Comparison of ENCODE assay signal across 8 cellular contexts in genomic region chr22:30327864-30328345, GRCh38. TPM values are rescaled to one million over a fixed set of nuclear protein-coding genes. Genes with fewer than 3 reads are reported as not detected.
DNase-seq lines count a peak whose midpoint lies in the region; ATAC-seq, FAIRE-seq and TF ChIP-seq lines count a peak whose summit lies in the region.

No MANE protein-coding gene starts in this region.

- H3K27ac ChIP-seq in HepG2 (ENCODE audit: extremely low read length, insufficient read depth, low read length) (no peak overlapping the region), left ventricle myocardium inferior (replicated peaks) (no peak overlapping the region)

- H3K9me3 Mint-ChIP-seq in activated naive CD4-positive, alpha-beta T cell treated with anti-CD3 and anti-CD28 coated beads, Interleukin-2, amount 50 U/mL, for 24 hours: no peaks in the 10 kb centered on the region
- no peaks in the 10 kb centered on the region for H3K9me3 Mint-ChIP-seq in activated naive CD8-positive, alpha-beta T cell (ENCODE audit: low read depth)

- H3K36me3 Mint-ChIP-seq in activated naive CD4-positive, alpha-beta T cell treated with anti-CD3 and anti-CD28 coated beads, Interleukin-2, amount 50 U/mL, for 24 hours: peaks cover 7% of the 10 kb centered on the region
- peaks cover 3% of the 10 kb centered on the region for H3K36me3 Mint-ChIP-seq in activated naive CD8-positive, alpha-beta T cell

- no peak overlapping the region for H3K27ac Mint-ChIP-seq in activated naive CD4-positive, alpha-beta T cell treated with anti-CD3 and anti-CD28 coated beads, Interleukin-2, amount 50 U/mL, for 24 hours
- H3K27ac Mint-ChIP-seq in activated naive CD8-positive, alpha-beta T cell: peak overlapping the region; percentile 58

- peaks cover 4 to 9% of the 10 kb centered on the region in 2 experiments; a peak in 2 of 5 replicates for H3K36me3 ChIP-seq in HepG2 (replicated peaks in 1 of 2; ENCODE audit: control insufficient read depth in 1 of 2, insufficient read depth in 2 of 2, low read length in 2 of 2)
- H3K36me3 ChIP-seq in left ventricle myocardium inferior: peaks cover 25% of the 10 kb centered on the region

- 35% methylated on average over 5 of the region's 5 CpGs for WGBS in HepG2 (ENCODE audit: low lambda C conversion rate)

- no peak for TF ChIP-seq EP300 in HepG2 (IDR thresholded peaks at IDR 0.05; ENCODE audit: low read depth in 2 of 2, low read length in 2 of 2)
- TF ChIP-seq EP300 in HepG2 (CRISPR knock-in tag; IDR thresholded peaks at IDR 0.05; ENCODE audit: borderline replicate concordance): no peak

- no TSS peak for BruUV-seq in HepG2 (replicated peaks; lab: Mats Ljungman, UMichigan)

- H3K4me2 ChIP-seq in HepG2 (ENCODE audit: low read depth, low read length): peak overlapping the region; percentile 100

- H3K27me3 ChIP-seq in HepG2 (ENCODE audit: control insufficient read depth in 1 of 2, insufficient read depth in 2 of 2, low read length in 2 of 2) (no peaks in the 10 kb centered on the region; a peak in 1 of 5 replicates), left ventricle myocardium inferior (ENCODE audit: low read depth) (no peaks in the 10 kb centered on the region)

- H3K79me2 ChIP-seq in HepG2 (ENCODE audit: insufficient read depth, low read length): no peaks in the 10 kb centered on the region

- H3K27me3 Mint-ChIP-seq in activated naive CD4-positive, alpha-beta T cell treated with anti-CD3 and anti-CD28 coated beads, Interleukin-2, amount 50 U/mL, for 24 hours: no peaks in the 10 kb centered on the region
- no peaks in the 10 kb centered on the region for H3K27me3 Mint-ChIP-seq in activated naive CD8-positive, alpha-beta T cell

- peak overlapping the region; percentile 84 for H3K4me3 Mint-ChIP-seq in activated naive CD4-positive, alpha-beta T cell treated with anti-CD3 and anti-CD28 coated beads, Interleukin-2, amount 50 U/mL, for 24 hours
- peak overlapping the region; percentile 85 for H3K4me3 Mint-ChIP-seq in activated naive CD8-positive, alpha-beta T cell

- no peak for DNase-seq in activated naive CD4-positive, alpha-beta T cell treated with Interleukin-2 at 50 U/mL for 16 hours
- peak; percentile 53 for DNase-seq in HepG2 (ENCODE audit: low spot score)
- DNase-seq in EL: no peak
- DNase-seq in NCI-H2029 (lab: John Stamatoyannopoulos, UW): no peak
- no peak for DNase-seq in left ventricle myocardium inferior

- no peak overlapping the region; the same call in 1 of the 2 replicates for H3K9ac ChIP-seq in HepG2 (ENCODE audit: insufficient read depth, low read depth, low read length)

- peak; percentile 45 for TF ChIP-seq CTCF in HepG2 (CRISPR knock-in tag; IDR thresholded peaks at IDR 0.05)
- TF ChIP-seq CTCF in left ventricle myocardium inferior (IDR thresholded peaks at IDR 0.05; ENCODE audit: borderline replicate concordance): no peak

- peak; percentile 74 for ATAC-seq in HepG2
- ATAC-seq in HG03139 (IDR thresholded peaks at IDR 0.05; ENCODE audit: unreplicated experiment): no peak

- CTCF ChIA-PET in HepG2 (lab: Yijun Ruan, JAX; ENCODE audit: low intra/inter-chr PET ratio, low total read pairs): interaction anchor here (0.6 to 2.2 kb wide), 3 partner anchors 41 to 98 kb away, joined by 3 to 13 read pairs (median 4); partner anchors contain the start of gene MTFP1

- H3K4me1 ChIP-seq in HepG2 (ENCODE audit: insufficient read depth, low read length) (peaks cover 39% of the 10 kb centered on the region), left ventricle myocardium inferior (peaks cover 46% of the 10 kb centered on the region)

- H3K4me1 Mint-ChIP-seq in activated naive CD4-positive, alpha-beta T cell treated with anti-CD3 and anti-CD28 coated beads, Interleukin-2, amount 50 U/mL, for 24 hours: peaks cover 38% of the 10 kb centered on the region
- H3K4me1 Mint-ChIP-seq in activated naive CD8-positive, alpha-beta T cell (ENCODE audit: low read depth): peaks cover 49% of the 10 kb centered on the region

- intact Hi-C loops in HepG2 (cut with micrococcal nuclease; ENCODE audit: unreplicated experiment) (loop anchor here (2.0 kb wide), 1 partner anchor 39 kb away; the partner anchor contains the start of gene CASTOR1), left ventricle myocardium inferior (cut with micrococcal nuclease) (no loop called here)

- in situ Hi-C loops in HepG2 (cut with HindIII; ENCODE audit: extremely low pct_ligation_motif_present, low pct_unique_long_range_greater_than_20kb): no loop called here

- peak overlapping the region in 2 of 3 experiments; percentile 82 to 89; a peak in 2 of 6 replicates for H3K4me3 ChIP-seq in HepG2 (replicated peaks in 1 of 3; ENCODE audit: insufficient read depth in 1 of 3, low read depth in 2 of 3, low read length in 3 of 3)
- no peak overlapping the region for H3K4me3 ChIP-seq in left ventricle myocardium inferior

- POLR2A ChIA-PET in HepG2 (lab: Yijun Ruan, JAX): interaction anchor here (2.0 to 3.6 kb wide), 2 partner anchors 29 to 37 kb away, joined by 19 to 39 read pairs; partner anchors contain the start of genes CASTOR1, CCDC157 and SF3A1

- FAIRE-seq in HepG2 (lab: Jason Lieb, UNC): peak; percentile 79

- H3K9me3 ChIP-seq in HepG2 (ENCODE audit: low read length) (no peaks in the 10 kb centered on the region), left ventricle myocardium inferior (replicated peaks) (no peaks in the 10 kb centered on the region)

- TF ChIP-seq RAD21 in HepG2 (CRISPR knock-in tag; IDR thresholded peaks at IDR 0.05): 0 out of 2 replicates have a peak, but pooled peaks have one; percentile 17

- H4K20me1 ChIP-seq in HepG2 (ENCODE audit: insufficient read depth, low read length): no peaks in the 10 kb centered on the region

- no peak for TF ChIP-seq POLR2A in HepG2 (IDR thresholded peaks at IDR 0.05; ENCODE audit: insufficient read depth in 1 of 2, low read depth in 2 of 2, low read length in 2 of 2)

- H2AFZ ChIP-seq in HepG2 (ENCODE audit: low read length): no peak overlapping the region

RNA-seq across cellular contexts. Expression of gene TBC1D10A, which starts 1.2 kb away (rescaled TPM):
- total RNA-seq in HepG2 (2016; rRNA removed; fragmentation: Illumina TruSeq; extraction: Trizol) (3.6 and 4.2 TPM in 2 replicates), left ventricle myocardium inferior (5.8 TPM)
- total RNA-seq in HepG2 (2016; cell fraction: cytosol; rRNA removed; fragmentation: Illumina TruSeq; extraction: Trizol; ENCODE audit: low read depth): 1.3 and 1.7 TPM in 2 replicates
- total RNA-seq in HepG2 (2016; cell fraction: insoluble cytoplasmic fraction; rRNA removed; fragmentation: Illumina TruSeq; extraction: Trizol): 2.7 and 5.3 TPM in 2 replicates
- total RNA-seq in HepG2 (2016; cell fraction: membrane; rRNA removed; fragmentation: Illumina TruSeq; extraction: Trizol): 2.2 and 2.6 TPM in 2 replicates
- total RNA-seq in HepG2 (2016; cell fraction: nucleus; rRNA removed; fragmentation: Illumina TruSeq; extraction: Trizol): 3.0 and 3.7 TPM in 2 replicates
- polyA plus RNA-seq in HepG2 (2011; rRNA removed): 4.9 and 6.0 TPM in 2 replicates
- polyA plus RNA-seq in HepG2 (2011; cell fraction: cytosol; rRNA removed): 3.5 and 5.6 TPM in 2 replicates
- polyA plus RNA-seq in HepG2 (2011; cell fraction: nucleus; rRNA removed): 13.6 and 14.3 TPM in 2 replicates
- polyA plus RNA-seq in HepG2 (2012): 3.8 and 4.0 TPM in 2 replicates
- polyA plus RNA-seq in HepG2 (2016; cell fraction: cytosol; fragmentation: Illumina TruSeq; extraction: Trizol; ENCODE audit: low read depth): 0.68 and 0.98 TPM in 2 replicates
- 3.0 and 4.4 TPM in 2 replicates for polyA plus RNA-seq in HepG2 (2016; cell fraction: insoluble cytoplasmic fraction; fragmentation: Illumina TruSeq; extraction: Trizol; ENCODE audit: low read depth)
- 0.73 and 1.0 TPM in 2 replicates for polyA plus RNA-seq in HepG2 (2016; cell fraction: membrane; fragmentation: Illumina TruSeq; extraction: Trizol; ENCODE audit: low read depth)
- polyA plus RNA-seq in HepG2 (2016; cell fraction: nucleus; fragmentation: Illumina TruSeq; extraction: Trizol; ENCODE audit: insufficient read depth, low read depth): 6.5 and 9.4 TPM in 2 replicates
- polyA minus RNA-seq in HepG2 (2011; rRNA and poly(A)+ RNA removed; ENCODE audit: low replicate concordance): 3.0 and 10.8 TPM in 2 replicates
- polyA minus RNA-seq in HepG2 (2011; cell fraction: cytosol; rRNA and poly(A)+ RNA removed): 4.6 and 5.8 TPM in 2 replicates
- polyA minus RNA-seq in HepG2 (2011; cell fraction: nucleus; rRNA and poly(A)+ RNA removed): 7.8 and 10.4 TPM in 2 replicates

RNA-seq across cellular contexts. Expression of gene SF3A1, which starts 28.8 kb away (rescaled TPM):
- total RNA-seq in HepG2 (2016; rRNA removed; fragmentation: Illumina TruSeq; extraction: Trizol) (22.0 and 31.8 TPM in 2 replicates), left ventricle myocardium inferior (89.2 TPM)
- total RNA-seq in HepG2 (2016; cell fraction: cytosol; rRNA removed; fragmentation: Illumina TruSeq; extraction: Trizol; ENCODE audit: low read depth): 9.8 and 11.6 TPM in 2 replicates
- total RNA-seq in HepG2 (2016; cell fraction: insoluble cytoplasmic fraction; rRNA removed; fragmentation: Illumina TruSeq; extraction: Trizol): 20.9 and 27.0 TPM in 2 replicates
- total RNA-seq in HepG2 (2016; cell fraction: membrane; rRNA removed; fragmentation: Illumina TruSeq; extraction: Trizol): 13.8 and 16.2 TPM in 2 replicates
- 23.6 and 29.5 TPM in 2 replicates for total RNA-seq in HepG2 (2016; cell fraction: nucleus; rRNA removed; fragmentation: Illumina TruSeq; extraction: Trizol)
- polyA plus RNA-seq in HepG2 (2011; rRNA removed): 10.0 and 16.2 TPM in 2 replicates
- 5.3 and 6.6 TPM in 2 replicates for polyA plus RNA-seq in HepG2 (2011; cell fraction: cytosol; rRNA removed)
- polyA plus RNA-seq in HepG2 (2011; cell fraction: nucleus; rRNA removed): 42.5 and 51.9 TPM in 2 replicates
- polyA plus RNA-seq in HepG2 (2012): 38.4 and 47.2 TPM in 2 replicates
- 5.6 and 6.5 TPM in 2 replicates for polyA plus RNA-seq in HepG2 (2016; cell fraction: cytosol; fragmentation: Illumina TruSeq; extraction: Trizol; ENCODE audit: low read depth)
- 22.2 and 52.1 TPM in 2 replicates for polyA plus RNA-seq in HepG2 (2016; cell fraction: insoluble cytoplasmic fraction; fragmentation: Illumina TruSeq; extraction: Trizol; ENCODE audit: low read depth)
- polyA plus RNA-seq in HepG2 (2016; cell fraction: membrane; fragmentation: Illumina TruSeq; extraction: Trizol; ENCODE audit: low read depth): 8.5 and 15.3 TPM in 2 replicates
- polyA plus RNA-seq in HepG2 (2016; cell fraction: nucleus; fragmentation: Illumina TruSeq; extraction: Trizol; ENCODE audit: insufficient read depth, low read depth): 40.6 and 47.6 TPM in 2 replicates
- polyA minus RNA-seq in HepG2 (2011; rRNA and poly(A)+ RNA removed; ENCODE audit: low replicate concordance): 43.5 and 95.1 TPM in 2 replicates
- polyA minus RNA-seq in HepG2 (2011; cell fraction: cytosol; rRNA and poly(A)+ RNA removed): 61.1 and 71.4 TPM in 2 replicates
- polyA minus RNA-seq in HepG2 (2011; cell fraction: nucleus; rRNA and poly(A)+ RNA removed): 49.2 and 53.6 TPM in 2 replicates

RNA-seq across cellular contexts. Expression of gene CCDC157, which starts 28.9 kb away (rescaled TPM):
- total RNA-seq in HepG2 (2016; rRNA removed; fragmentation: Illumina TruSeq; extraction: Trizol) (0.98 and 1.6 TPM in 2 replicates), left ventricle myocardium inferior (0.58 TPM)
- total RNA-seq in HepG2 (2016; cell fraction: cytosol; rRNA removed; fragmentation: Illumina TruSeq; extraction: Trizol; ENCODE audit: low read depth): 2.1 and 2.2 TPM in 2 replicates
- 0.79 and 1.9 TPM in 2 replicates for total RNA-seq in HepG2 (2016; cell fraction: insoluble cytoplasmic fraction; rRNA removed; fragmentation: Illumina TruSeq; extraction: Trizol)
- total RNA-seq in HepG2 (2016; cell fraction: membrane; rRNA removed; fragmentation: Illumina TruSeq; extraction: Trizol): 1.9 and 3.1 TPM in 2 replicates
- total RNA-seq in HepG2 (2016; cell fraction: nucleus; rRNA removed; fragmentation: Illumina TruSeq; extraction: Trizol): 1.4 and 1.6 TPM in 2 replicates
- 1.4 and 2.3 TPM in 2 replicates for polyA plus RNA-seq in HepG2 (2011; rRNA removed)
- 1.1 and 1.8 TPM in 2 replicates for polyA plus RNA-seq in HepG2 (2011; cell fraction: cytosol; rRNA removed)
- polyA plus RNA-seq in HepG2 (2011; cell fraction: nucleus; rRNA removed): 5.8 and 7.1 TPM in 2 replicates
- polyA plus RNA-seq in HepG2 (2012): 0.64 and 1.3 TPM in 2 replicates
- 3.4 and 4.1 TPM in 2 replicates for polyA plus RNA-seq in HepG2 (2016; cell fraction: cytosol; fragmentation: Illumina TruSeq; extraction: Trizol; ENCODE audit: low read depth)
- polyA plus RNA-seq in HepG2 (2016; cell fraction: insoluble cytoplasmic fraction; fragmentation: Illumina TruSeq; extraction: Trizol; ENCODE audit: low read depth): 1.2 and 1.5 TPM in 2 replicates
- 2.2 and 3.2 TPM in 2 replicates for polyA plus RNA-seq in HepG2 (2016; cell fraction: membrane; fragmentation: Illumina TruSeq; extraction: Trizol; ENCODE audit: low read depth)
- 3.1 and 3.2 TPM in 2 replicates for polyA plus RNA-seq in HepG2 (2016; cell fraction: nucleus; fragmentation: Illumina TruSeq; extraction: Trizol; ENCODE audit: insufficient read depth, low read depth)
- 2.6 and 4.7 TPM in 2 replicates for polyA minus RNA-seq in HepG2 (2011; rRNA and poly(A)+ RNA removed; ENCODE audit: low replicate concordance)
- 0.79 and 1.4 TPM in 2 replicates for polyA minus RNA-seq in HepG2 (2011; cell fraction: cytosol; rRNA and poly(A)+ RNA removed)
- 1.9 and 3.0 TPM in 2 replicates for polyA minus RNA-seq in HepG2 (2011; cell fraction: nucleus; rRNA and poly(A)+ RNA removed)

RNA-seq across cellular contexts. Expression of gene CASTOR1, which starts 38.6 kb away (rescaled TPM):
- total RNA-seq in HepG2 (2016; rRNA removed; fragmentation: Illumina TruSeq; extraction: Trizol) (1.1 and 2.6 TPM in 2 replicates), left ventricle myocardium inferior (6.5 TPM)
- total RNA-seq in HepG2 (2016; cell fraction: cytosol; rRNA removed; fragmentation: Illumina TruSeq; extraction: Trizol; ENCODE audit: low read depth): 0.81 and 0.88 TPM in 2 replicates
- 0.70 and 1.2 TPM in 2 replicates for total RNA-seq in HepG2 (2016; cell fraction: insoluble cytoplasmic fraction; rRNA removed; fragmentation: Illumina TruSeq; extraction: Trizol)
- 2.4 and 2.9 TPM in 2 replicates for total RNA-seq in HepG2 (2016; cell fraction: membrane; rRNA removed; fragmentation: Illumina TruSeq; extraction: Trizol)
- total RNA-seq in HepG2 (2016; cell fraction: nucleus; rRNA removed; fragmentation: Illumina TruSeq; extraction: Trizol): 1.6 and 2.3 TPM in 2 replicates
- 4.4 and 6.2 TPM in 2 replicates for polyA plus RNA-seq in HepG2 (2011; rRNA removed)
- polyA plus RNA-seq in HepG2 (2011; cell fraction: cytosol; rRNA removed): 2.6 and 3.9 TPM in 2 replicates
- 14.3 and 18.8 TPM in 2 replicates for polyA plus RNA-seq in HepG2 (2011; cell fraction: nucleus; rRNA removed)
- 2.3 and 2.7 TPM in 2 replicates for polyA plus RNA-seq in HepG2 (2012)
- 0.41 and 0.72 TPM in 2 replicates for polyA plus RNA-seq in HepG2 (2016; cell fraction: cytosol; fragmentation: Illumina TruSeq; extraction: Trizol; ENCODE audit: low read depth)
- polyA plus RNA-seq in HepG2 (2016; cell fraction: insoluble cytoplasmic fraction; fragmentation: Illumina TruSeq; extraction: Trizol; ENCODE audit: low read depth): 0.73 and 1.3 TPM in 2 replicates
- polyA plus RNA-seq in HepG2 (2016; cell fraction: membrane; fragmentation: Illumina TruSeq; extraction: Trizol; ENCODE audit: low read depth): 0.99 and 1.3 TPM in 2 replicates
- 2.4 TPM in 1 of 2 replicates, not detected in the other for polyA plus RNA-seq in HepG2 (2016; cell fraction: nucleus; fragmentation: Illumina TruSeq; extraction: Trizol; ENCODE audit: insufficient read depth, low read depth)
- 1.4 and 5.7 TPM in 2 replicates for polyA minus RNA-seq in HepG2 (2011; rRNA and poly(A)+ RNA removed; ENCODE audit: low replicate concordance)
- 0.97 and 1.6 TPM in 2 replicates for polyA minus RNA-seq in HepG2 (2011; cell fraction: cytosol; rRNA and poly(A)+ RNA removed)
- polyA minus RNA-seq in HepG2 (2011; cell fraction: nucleus; rRNA and poly(A)+ RNA removed): 2.3 and 2.9 TPM in 2 replicates

RNA-seq across cellular contexts. Expression of gene RNF215, which starts 59.3 kb away (rescaled TPM):
- total RNA-seq in HepG2 (2016; rRNA removed; fragmentation: Illumina TruSeq; extraction: Trizol) (2.4 and 5.3 TPM in 2 replicates), left ventricle myocardium inferior (4.9 TPM)
- 1.6 and 1.9 TPM in 2 replicates for total RNA-seq in HepG2 (2016; cell fraction: cytosol; rRNA removed; fragmentation: Illumina TruSeq; extraction: Trizol; ENCODE audit: low read depth)
- total RNA-seq in HepG2 (2016; cell fraction: insoluble cytoplasmic fraction; rRNA removed; fragmentation: Illumina TruSeq; extraction: Trizol): 2.5 and 5.7 TPM in 2 replicates
- 2.5 and 3.5 TPM in 2 replicates for total RNA-seq in HepG2 (2016; cell fraction: membrane; rRNA removed; fragmentation: Illumina TruSeq; extraction: Trizol)
- total RNA-seq in HepG2 (2016; cell fraction: nucleus; rRNA removed; fragmentation: Illumina TruSeq; extraction: Trizol): 7.1 and 8.8 TPM in 2 replicates
- 6.1 and 9.2 TPM in 2 replicates for polyA plus RNA-seq in HepG2 (2011; rRNA removed)
- 3.8 and 4.9 TPM in 2 replicates for polyA plus RNA-seq in HepG2 (2011; cell fraction: cytosol; rRNA removed)
- polyA plus RNA-seq in HepG2 (2011; cell fraction: nucleus; rRNA removed): 55.4 and 60.1 TPM in 2 replicates
- polyA plus RNA-seq in HepG2 (2012): 5.4 and 7.0 TPM in 2 replicates
- 1.1 and 1.2 TPM in 2 replicates for polyA plus RNA-seq in HepG2 (2016; cell fraction: cytosol; fragmentation: Illumina TruSeq; extraction: Trizol; ENCODE audit: low read depth)
- polyA plus RNA-seq in HepG2 (2016; cell fraction: insoluble cytoplasmic fraction; fragmentation: Illumina TruSeq; extraction: Trizol; ENCODE audit: low read depth): 1.6 and 1.8 TPM in 2 replicates
- 1.9 and 2.2 TPM in 2 replicates for polyA plus RNA-seq in HepG2 (2016; cell fraction: membrane; fragmentation: Illumina TruSeq; extraction: Trizol; ENCODE audit: low read depth)
- 17.7 and 18.4 TPM in 2 replicates for polyA plus RNA-seq in HepG2 (2016; cell fraction: nucleus; fragmentation: Illumina TruSeq; extraction: Trizol; ENCODE audit: insufficient read depth, low read depth)
- polyA minus RNA-seq in HepG2 (2011; rRNA and poly(A)+ RNA removed; ENCODE audit: low replicate concordance): 10.6 and 16.6 TPM in 2 replicates
- 2.3 and 4.5 TPM in 2 replicates for polyA minus RNA-seq in HepG2 (2011; cell fraction: cytosol; rRNA and poly(A)+ RNA removed)
- 12.6 and 12.9 TPM in 2 replicates for polyA minus RNA-seq in HepG2 (2011; cell fraction: nucleus; rRNA and poly(A)+ RNA removed)
